1 cellular context compared by ENCODE assay signal in the genomic region with DNA sequence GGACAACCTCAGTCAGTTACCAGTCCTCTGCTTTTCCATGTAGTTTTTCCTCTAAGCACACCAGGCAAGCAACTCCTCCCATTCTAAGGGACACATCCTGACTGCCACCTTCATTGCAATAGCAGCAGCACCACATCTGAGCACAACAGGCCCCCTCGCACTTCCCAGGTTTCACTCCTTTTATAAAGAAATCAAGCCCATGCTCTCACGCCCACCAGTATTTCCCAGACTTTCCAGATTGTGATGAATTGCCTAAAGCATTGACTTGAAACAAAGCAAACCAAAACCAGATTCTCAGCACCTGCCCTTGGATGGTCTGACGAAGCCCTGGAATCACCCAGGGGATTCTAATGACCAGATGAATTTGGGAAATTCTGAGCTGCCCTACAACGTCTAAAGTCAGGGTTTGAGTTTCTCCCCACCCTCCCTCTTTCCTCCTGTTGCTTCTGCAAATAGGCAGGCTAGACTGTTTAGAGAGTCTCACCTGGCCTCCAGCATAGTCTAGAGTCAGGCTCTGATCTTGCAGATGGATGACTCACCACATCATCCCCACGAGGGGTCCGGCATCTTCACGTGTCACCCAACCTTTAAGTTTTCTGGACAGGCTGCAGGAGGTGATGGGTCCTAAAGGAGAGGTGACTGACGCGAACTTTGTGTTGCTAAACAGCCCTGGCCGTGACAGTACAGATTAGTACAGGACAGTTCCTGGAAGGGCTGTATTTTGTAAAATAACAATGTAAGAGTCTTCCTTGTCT.
TF ChIP-seq lines count a peak whose summit lies in the region.

No MANE protein-coding gene starts in this region.

TF ChIP-seq in HepG2, 621 proteins besides CTCF, POLR2A, EP300 and RAD21 (continued from another document):
- TF ChIP-seq, protein P1, sequence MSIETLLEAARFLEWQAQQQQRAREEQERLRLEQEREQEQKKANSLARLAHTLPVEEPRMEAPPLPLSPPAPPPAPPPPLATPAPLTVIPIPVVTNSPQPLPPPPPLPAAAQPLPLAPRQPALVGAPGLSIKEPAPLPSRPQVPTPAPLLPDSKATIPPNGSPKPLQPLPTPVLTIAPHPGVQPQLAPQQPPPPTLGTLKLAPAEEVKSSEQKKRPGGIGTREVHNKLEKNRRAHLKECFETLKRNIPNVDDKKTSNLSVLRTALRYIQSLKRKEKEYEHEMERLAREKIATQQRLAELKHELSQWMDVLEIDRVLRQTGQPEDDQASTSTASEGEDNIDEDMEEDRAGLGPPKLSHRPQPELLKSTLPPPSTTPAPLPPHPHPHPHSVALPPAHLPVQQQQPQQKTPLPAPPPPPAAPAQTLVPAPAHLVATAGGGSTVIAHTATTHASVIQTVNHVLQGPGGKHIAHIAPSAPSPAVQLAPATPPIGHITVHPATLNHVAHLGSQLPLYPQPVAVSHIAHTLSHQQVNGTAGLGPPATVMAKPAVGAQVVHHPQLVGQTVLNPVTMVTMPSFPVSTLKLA (IDR thresholded peaks at IDR 0.05): 0 out of 2 replicates have a peak, but pooled peaks have one; percentile 18
- 0 out of 2 replicates have a peak, but pooled peaks have one; percentile 22 for TF ChIP-seq CREB1 (IDR thresholded peaks at IDR 0.05)
- no peak for TF ChIP-seq CREB1 (CRISPR knock-in tag; IDR thresholded peaks at IDR 0.05)
- TF ChIP-seq ZBTB1 (CRISPR knock-in tag; IDR thresholded peaks at IDR 0.05; ENCODE audit: borderline replicate concordance): no peak
- peak; percentile 67; the same call in 1 of the 2 replicates for TF ChIP-seq ZKSCAN5 (CRISPR knock-in tag; IDR thresholded peaks at IDR 0.05)
TF ChIP-seq in HepG2: peak in this region for 4.
